Comparison of ENCODE assay signal across 14 cellular contexts in the genomic region with DNA sequence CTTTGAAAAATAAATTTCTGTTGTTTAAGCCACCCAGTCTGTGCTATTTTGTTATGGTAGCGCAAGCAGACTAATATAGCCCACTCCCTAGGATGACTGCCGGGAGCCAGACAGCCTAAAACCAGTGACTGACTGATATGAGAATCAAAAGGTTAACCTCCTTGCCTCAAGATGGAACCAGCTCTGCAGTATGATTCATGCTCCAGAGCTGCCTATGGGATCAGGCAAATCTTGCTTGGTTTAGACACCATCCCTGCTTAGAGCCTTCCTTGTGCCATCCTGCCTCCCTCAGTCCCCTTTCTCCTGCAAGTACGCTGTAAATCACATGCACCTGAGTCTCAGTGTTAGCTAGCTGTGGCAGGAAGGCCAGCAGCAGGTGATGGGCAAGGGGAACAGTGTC. TPM values are rescaled to one million over a fixed set of nuclear protein-coding genes. Genes with fewer than 3 reads are reported as not detected.
DNase-seq lines count a peak whose midpoint lies in the region; ATAC-seq and TF ChIP-seq lines count a peak whose summit lies in the region.
"Had no signal": no experiment of that assay in that cellular context is flagged by ENCODE, and none has a peak within 500 bp of the region (broad histone marks: within the 10 kb centered on the region; RNA-seq: fewer than 3 reads in every experiment).

No MANE protein-coding gene starts in this region.

- no peak overlapping the region for H3K9ac ChIP-seq in IMR-90 (ENCODE audit: low read depth, low read length)

- H3K9me3 ChIP-seq in IMR-90 (ENCODE audit: control insufficient read depth, insufficient read depth, low read length) (no peaks in the 10 kb centered on the region), osteoblast (ENCODE audit: low read depth, low read length) (no peaks in the 10 kb centered on the region)

- H2AK5ac ChIP-seq in IMR-90 (ENCODE audit: low read depth, low read length): peak overlapping the region; percentile 81

- no peak for ATAC-seq in IMR-90 (ENCODE audit: low read depth)
- ATAC-seq in activated naive CD8-positive, alpha-beta T cell treated with anti-CD3 and anti-CD28 coated beads, Interleukin-2, amount 10 ng/mL, durations not matched to agents 7 days and 5 days (ENCODE audit: low read depth): no peak
- no peak for ATAC-seq in natural killer cell treated with Interleukin-12 subunit alpha and Interleukin-12 subunit beta and Interleukin-15 and Interleukin-18, amount 100 ng/mL, for 72 hours

- H4K20me1 ChIP-seq in IMR-90 (ENCODE audit: insufficient read depth, low read length) (no peaks in the 10 kb centered on the region), osteoblast (ENCODE audit: insufficient read depth, low read length) (no peaks in the 10 kb centered on the region)

- intact Hi-C loops in IMR-90 (cut with micrococcal nuclease): no loop called here

- TF ChIP-seq POLR2A in IMR-90 (IDR thresholded peaks at IDR 0.05; ENCODE audit: low read depth, low read length): no peak

- dilution Hi-C loops in IMR-90 (cut with HindIII; ENCODE audit: low sequenced_read_pairs, unreplicated experiment): no loop called here

- no peak for DNase-seq in T-helper 2 cell treated with Interferon-gamma antibody and Interleukin-4, amounts not matched to agents 5 μg/mL and 100 μg/mL, for 36 hours (ENCODE audit: low spot score)
- DNase-seq in T-helper 2 cell: no peak
- DNase-seq in IMR-90: peak; percentile 16
- DNase-seq in activated naive CD8-positive, alpha-beta T cell treated with anti-CD3 and anti-CD28 coated beads, Interleukin-2, amount 10 ng/mL, durations not matched to agents 7 days and 5 days: no peak
- no peak for DNase-seq in natural killer cell treated with Interleukin-12 subunit alpha and Interleukin-12 subunit beta and Interleukin-15 and Interleukin-18, amount 100 ng/mL, for 72 hours (ENCODE audit: low spot score)
- DNase-seq in kidney tubule cell (ENCODE audit: low spot score): no peak
- DNase-seq in GDM1 (lab: John Stamatoyannopoulos, UW): no peak
- DNase-seq in osteoblast (ENCODE audit: insufficient read length, low spot score, missing footprints): no peak
- DNase-seq: 8988T, GF-D8, left ventricle myocardium superior, NCI-H1092, NCI-H2171, retina had no signal

- H3K4me2 ChIP-seq in IMR-90 (ENCODE audit: low read depth, low read length) (no peak overlapping the region), osteoblast (ENCODE audit: insufficient read depth, low read length) (no peak overlapping the region)

- peaks cover 4% of the 10 kb centered on the region; the same call in 1 of the 2 replicates for H3K36me3 ChIP-seq in IMR-90 (ENCODE audit: control insufficient read depth, insufficient read depth, low read length)
- H3K36me3 ChIP-seq in osteoblast (ENCODE audit: insufficient read depth, low read length): no peaks in the 10 kb centered on the region

- peak overlapping the region; percentile 63 for H3K4me3 Mint-ChIP-seq in T-helper 2 cell treated with Interferon-gamma antibody and Interleukin-4, amounts not matched to agents 5 μg/mL and 100 μg/mL, for 36 hours
- H3K4me3 Mint-ChIP-seq in activated naive CD8-positive, alpha-beta T cell treated with anti-CD3 and anti-CD28 coated beads, Interleukin-2, amount 10 ng/mL, durations not matched to agents 7 days and 5 days: peak overlapping the region; percentile 91
- H3K4me3 Mint-ChIP-seq in natural killer cell treated with Interleukin-12 subunit alpha and Interleukin-12 subunit beta and Interleukin-15 and Interleukin-18, amount 100 ng/mL, for 72 hours: peak overlapping the region; percentile 72

- H3K27ac Mint-ChIP-seq in T-helper 2 cell treated with Interferon-gamma antibody and Interleukin-4, amounts not matched to agents 5 μg/mL and 100 μg/mL, for 36 hours: no peak overlapping the region
- peak overlapping the region; percentile 85 for H3K27ac Mint-ChIP-seq in activated naive CD8-positive, alpha-beta T cell treated with anti-CD3 and anti-CD28 coated beads, Interleukin-2, amount 10 ng/mL, durations not matched to agents 7 days and 5 days
- peak overlapping the region; percentile 74 to 91 for H3K27ac Mint-ChIP-seq in natural killer cell treated with Interleukin-12 subunit alpha and Interleukin-12 subunit beta and Interleukin-15 and Interleukin-18, amount 100 ng/mL, for 72 hours

- in situ Hi-C loops in IMR-90 (cut with MboI; ENCODE audit: low sequenced_read_pairs): no loop called here

- H3K23ac ChIP-seq in IMR-90 (ENCODE audit: low read depth, low read length): no peak overlapping the region; the same call in 1 of the 2 replicates

- peak overlapping the region; percentile 37; the same call in 1 of the 2 replicates for H3K4ac ChIP-seq in IMR-90 (ENCODE audit: low read depth, low read length)

- H3K27me3 Mint-ChIP-seq in T-helper 2 cell treated with Interferon-gamma antibody and Interleukin-4, amounts not matched to agents 5 μg/mL and 100 μg/mL, for 36 hours (ENCODE audit: low read depth): peaks cover 2% of the 10 kb centered on the region
- H3K27me3 Mint-ChIP-seq in activated naive CD8-positive, alpha-beta T cell treated with anti-CD3 and anti-CD28 coated beads, Interleukin-2, amount 10 ng/mL, durations not matched to agents 7 days and 5 days: no peaks in the 10 kb centered on the region
- no peaks in the 10 kb centered on the region for H3K27me3 Mint-ChIP-seq in natural killer cell treated with Interleukin-12 subunit alpha and Interleukin-12 subunit beta and Interleukin-15 and Interleukin-18, amount 100 ng/mL, for 72 hours

- 0 out of 2 replicates have a peak overlapping the region, but pooled peaks have one; percentile 16 for H2BK20ac ChIP-seq in IMR-90 (ENCODE audit: low read depth, low read length)

- 100% methylated on average over 3 of the region's 3 CpGs; no CpG with 5 or more reads in 1 of the 2 experiments for WGBS in IMR-90 (ENCODE audit: extremely low coverage in 2 of 2, insufficient read length in 1 of 2), 2 experiments

- TF ChIP-seq RAD21 in IMR-90 (IDR thresholded peaks at IDR 0.05; ENCODE audit: low read length): no peak

- H3K18ac ChIP-seq in IMR-90 (ENCODE audit: low read depth, low read length): peak overlapping the region; percentile 14; the same call in 1 of the 2 replicates

- H3K79me2 ChIP-seq in osteoblast (ENCODE audit: insufficient read depth, low read length): no peaks in the 10 kb centered on the region

- peaks cover 6% of the 10 kb centered on the region; the same call in 1 of the 2 replicates for H3K9me1 ChIP-seq in IMR-90 (ENCODE audit: insufficient read depth, low read length)

- H3K4me1 Mint-ChIP-seq in T-helper 2 cell treated with Interferon-gamma antibody and Interleukin-4, amounts not matched to agents 5 μg/mL and 100 μg/mL, for 36 hours (ENCODE audit: low read depth): peaks cover 49% of the 10 kb centered on the region
- H3K4me1 Mint-ChIP-seq in activated naive CD8-positive, alpha-beta T cell treated with anti-CD3 and anti-CD28 coated beads, Interleukin-2, amount 10 ng/mL, durations not matched to agents 7 days and 5 days: peaks cover 57% of the 10 kb centered on the region
- H3K4me1 Mint-ChIP-seq in natural killer cell treated with Interleukin-12 subunit alpha and Interleukin-12 subunit beta and Interleukin-15 and Interleukin-18, amount 100 ng/mL, for 72 hours (ENCODE audit: low read depth in 2 of 2): peaks cover 52 to 65% of the 10 kb centered on the region in 2 donors

- no peak overlapping the region for H3K56ac ChIP-seq in IMR-90 (ENCODE audit: extremely low read depth, insufficient read depth, low read length)

- H3K79me1 ChIP-seq in IMR-90 (ENCODE audit: low read depth in 1 of 2, low read length in 2 of 2): no peaks in the 10 kb centered on the region

- H2AFZ ChIP-seq in IMR-90 (replicated peaks; ENCODE audit: low read length, poor library complexity): peak overlapping the region; percentile 65
- no peak overlapping the region for H2AFZ ChIP-seq in osteoblast (ENCODE audit: low read length)

- CTCF ChIA-PET in IMR-90 (lab: Yijun Ruan, JAX): interaction anchor here (0.6 to 2.9 kb wide), 3 partner anchors 36 to 53 kb away, joined by 3 to 39 read pairs (median 3); no protein-coding TSS in a partner anchor

- no peak overlapping the region for H2BK120ac ChIP-seq in IMR-90 (ENCODE audit: low read depth, low read length)

- H3K36me3 Mint-ChIP-seq in T-helper 2 cell treated with Interferon-gamma antibody and Interleukin-4, amounts not matched to agents 5 μg/mL and 100 μg/mL, for 36 hours (ENCODE audit: low read depth): peaks cover 31% of the 10 kb centered on the region
- peaks cover 40% of the 10 kb centered on the region for H3K36me3 Mint-ChIP-seq in activated naive CD8-positive, alpha-beta T cell treated with anti-CD3 and anti-CD28 coated beads, Interleukin-2, amount 10 ng/mL, durations not matched to agents 7 days and 5 days
- no peaks in the 10 kb centered on the region for H3K36me3 Mint-ChIP-seq in natural killer cell treated with Interleukin-12 subunit alpha and Interleukin-12 subunit beta and Interleukin-15 and Interleukin-18, amount 100 ng/mL, for 72 hours

- no peak overlapping the region; the same call in 2 of the 3 replicates for H2BK15ac ChIP-seq in IMR-90 (ENCODE audit: low read depth, low read length)

- peak overlapping the region; percentile 6 for H2BK5ac ChIP-seq in IMR-90 (ENCODE audit: low read depth, low read length, poor library complexity, severe bottlenecking)

- H3K27ac ChIP-seq in IMR-90 (ENCODE audit: insufficient read depth, low read length) (no peak overlapping the region), osteoblast (ENCODE audit: low read depth, low read length) (no peak overlapping the region)

- H3K4me3 ChIP-seq in IMR-90 (ENCODE audit: insufficient read depth, low read depth, low read length) (no peak overlapping the region), osteoblast (ENCODE audit: insufficient read depth, low read length) (no peak overlapping the region)

- no peaks in the 10 kb centered on the region for H3K9me3 Mint-ChIP-seq in T-helper 2 cell treated with Interferon-gamma antibody and Interleukin-4, amounts not matched to agents 5 μg/mL and 100 μg/mL, for 36 hours
- no peaks in the 10 kb centered on the region for H3K9me3 Mint-ChIP-seq in activated naive CD8-positive, alpha-beta T cell treated with anti-CD3 and anti-CD28 coated beads, Interleukin-2, amount 10 ng/mL, durations not matched to agents 7 days and 5 days
- H3K9me3 Mint-ChIP-seq in natural killer cell treated with Interleukin-12 subunit alpha and Interleukin-12 subunit beta and Interleukin-15 and Interleukin-18, amount 100 ng/mL, for 72 hours: no peaks in the 10 kb centered on the region

- H3K27me3 ChIP-seq in IMR-90 (ENCODE audit: control insufficient read depth, insufficient read depth, low read length) (no peaks in the 10 kb centered on the region), osteoblast (ENCODE audit: insufficient read depth, low read length) (no peaks in the 10 kb centered on the region)

- H3K4me1 ChIP-seq in IMR-90 (ENCODE audit: control insufficient read depth, insufficient read depth, low read length) (peaks cover 9% of the 10 kb centered on the region), osteoblast (ENCODE audit: insufficient read depth, low read length) (peaks cover 10% of the 10 kb centered on the region)

- no peak overlapping the region for H2AK9ac ChIP-seq in IMR-90 (replicated peaks; ENCODE audit: low read depth, low read length, poor library complexity)

- H4K8ac ChIP-seq in IMR-90 (ENCODE audit: low read depth in 2 of 2, low read length in 2 of 2): no peak overlapping the region

- no peak overlapping the region; the same call in 1 of the 2 replicates for H3K14ac ChIP-seq in IMR-90 (replicated peaks; ENCODE audit: low read depth, low read length)

- TF ChIP-seq CTCF in IMR-90 (conservative IDR thresholded peaks at IDR 0.05; ENCODE audit: low read depth, low read length) (no peak), osteoblast (IDR thresholded peaks at IDR 0.05; ENCODE audit: extremely low read depth, low read depth, low read length) (no peak)

- POLR2A ChIA-PET in IMR-90 (lab: Charles Lee; ENCODE audit: unreplicated experiment): no interaction called here
- POLR2A ChIA-PET in activated naive CD8-positive, alpha-beta T cell treated with anti-CD3 and anti-CD28 coated beads, Interleukin-2, amount 10 ng/mL, durations not matched to agents 7 days and 5 days (lab: Charles Lee): interaction anchor here (0.6 to 1.9 kb wide), 4 partner anchors 16 to 584 kb away, joined by 3 to 5 read pairs (median 4); a partner anchor contains a TSS

- no TSS peak for BruUV-seq in IMR-90 (replicated peaks; lab: Mats Ljungman, UMichigan)

- H4K91ac ChIP-seq in IMR-90 (ENCODE audit: insufficient read depth, low read depth, low read length): peak overlapping the region; percentile 41; the same call in 1 of the 2 replicates

- H4K5ac ChIP-seq in IMR-90 (ENCODE audit: low read depth, low read length): peak overlapping the region; percentile 19; the same call in 1 of the 2 replicates

RNA-seq across cellular contexts. Expression of a gene that starts 39.3 kb away (rescaled TPM):
- total RNA-seq in IMR-90 (2012; rRNA removed) (8.9 and 12.7 TPM in 2 replicates), osteoblast (29.8 and 30.8 TPM in 2 replicates)
- 5.1 and 7.9 TPM in 2 replicates for polyA plus RNA-seq in IMR-90 (2012; rRNA removed)
- 2.3 and 4.8 TPM in 2 replicates for polyA plus RNA-seq in IMR-90 (2012; cell fraction: cytosol; rRNA removed)
- 28.9 and 84.8 TPM in 2 replicates for polyA plus RNA-seq in IMR-90 (2012; cell fraction: nucleus; rRNA removed; ENCODE audit: low replicate concordance)
- total RNA-seq in activated naive CD8-positive, alpha-beta T cell treated with anti-CD3 and anti-CD28 coated beads, Interleukin-2, amount 10 ng/mL, durations not matched to agents 7 days and 5 days: 100 to 1,000 TPM in 1 of 2 experiments, 10 to 100 TPM in 1; 99.6 to 102 TPM
- 10 to 100 TPM; 10.0 to 11.5 TPM for total RNA-seq in natural killer cell treated with Interleukin-12 subunit alpha and Interleukin-12 subunit beta and Interleukin-15 and Interleukin-18, amount 100 ng/mL, for 72 hours
